1 cellular context compared by ENCODE assay signal in genomic region chr12:21392384-21392783, GRCh38.
TF ChIP-seq lines count a peak whose summit lies in the region.

No MANE protein-coding gene starts in this region.

TF ChIP-seq in SK-N-SH, 30 proteins besides CTCF, POLR2A, EP300 and RAD21 (continued from another document):
- TF ChIP-seq, protein P1, sequence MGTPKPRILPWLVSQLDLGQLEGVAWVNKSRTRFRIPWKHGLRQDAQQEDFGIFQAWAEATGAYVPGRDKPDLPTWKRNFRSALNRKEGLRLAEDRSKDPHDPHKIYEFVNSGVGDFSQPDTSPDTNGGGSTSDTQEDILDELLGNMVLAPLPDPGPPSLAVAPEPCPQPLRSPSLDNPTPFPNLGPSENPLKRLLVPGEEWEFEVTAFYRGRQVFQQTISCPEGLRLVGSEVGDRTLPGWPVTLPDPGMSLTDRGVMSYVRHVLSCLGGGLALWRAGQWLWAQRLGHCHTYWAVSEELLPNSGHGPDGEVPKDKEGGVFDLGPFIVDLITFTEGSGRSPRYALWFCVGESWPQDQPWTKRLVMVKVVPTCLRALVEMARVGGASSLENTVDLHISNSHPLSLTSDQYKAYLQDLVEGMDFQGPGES (IDR thresholded peaks at IDR 0.05; ENCODE audit: low read depth, low read length) = no peak
- no peak for TF ChIP-seq FOSL2 (IDR thresholded peaks at IDR 0.05; ENCODE audit: borderline replicate concordance, low read depth)
TF ChIP-seq in SK-N-SH: peak in this region for 0.
